Comparison of ENCODE assay signal across 9 cellular contexts in genomic region chr1:65393345-65393744, GRCh38. TPM values are rescaled to one million over a fixed set of nuclear protein-coding genes. Genes with fewer than 3 reads are reported as not detected.
A peak's percentile ranks its signal among the peaks of the same experiment; 100 is the strongest.
DNase-seq lines count a peak whose midpoint lies in the region; ATAC-seq and TF ChIP-seq lines count a peak whose summit lies in the region.
"Had no signal": no experiment of that assay in that cellular context is flagged by ENCODE, and none has a peak within 500 bp of the region (broad histone marks: within the 10 kb centered on the region; RNA-seq: fewer than 3 reads in every experiment).

No MANE protein-coding gene starts in this region.

- H3K27me3 Mint-ChIP-seq in activated CD8-positive, alpha-beta memory T cell treated with anti-CD3 and anti-CD28 coated beads, Interleukin-2, amount 10 ng/mL, durations not matched to agents 7 days and 5 days, result no peaks in the 10 kb centered on the region
- no peaks in the 10 kb centered on the region for H3K27me3 Mint-ChIP-seq in activated T-cell treated with anti-CD3 and anti-CD28 coated beads, Interleukin-2, amount 50 U/mL, for 72 hours (ENCODE audit: low read depth)
- H3K27me3 Mint-ChIP-seq in stimulated activated memory B cell treated with anti-CD40 and anti-IgM and Interleukin-4, amounts not matched to agents 10 μg/mL and 1 μg/mL and 100 μg/mL, for 72 hours, result no peaks in the 10 kb centered on the region
- H3K27me3 Mint-ChIP-seq: B cell had no signal

- ATAC-seq in activated CD8-positive, alpha-beta memory T cell treated with anti-CD3 and anti-CD28 coated beads, Interleukin-2, amount 10 ng/mL, durations not matched to agents 7 days and 5 days, result peak; percentile 97
- peak; percentile 81 for ATAC-seq in HG03064 (IDR thresholded peaks at IDR 0.05; ENCODE audit: low read depth, unreplicated experiment)
- peak; percentile 86 to 92 for ATAC-seq in activated T-cell treated with anti-CD3 and anti-CD28 coated beads, Interleukin-2, amount 50 U/mL, for 72 hours (replicated peaks in 1 of 2)
- ATAC-seq in stimulated activated memory B cell treated with anti-CD40 and anti-IgM and Interleukin-4, amounts not matched to agents 10 μg/mL and 1 μg/mL and 100 μg/mL, for 72 hours, result peak; percentile 94

- H3K27ac ChIP-seq in uterus, result no peak overlapping the region

- intact Hi-C loops in uterus (cut with DNase I; ENCODE audit: low total_unique reads), result no loop called here

- TF ChIP-seq POLR2A in uterus (IDR thresholded peaks at IDR 0.05), result no peak

- H3K36me3 Mint-ChIP-seq in activated CD8-positive, alpha-beta memory T cell treated with anti-CD3 and anti-CD28 coated beads, Interleukin-2, amount 10 ng/mL, durations not matched to agents 7 days and 5 days, result peaks cover 38% of the 10 kb centered on the region
- H3K36me3 Mint-ChIP-seq in activated T-cell treated with anti-CD3 and anti-CD28 coated beads, Interleukin-2, amount 50 U/mL, for 72 hours (ENCODE audit: insufficient read depth in 2 of 2), result no peaks in the 10 kb centered on the region
- peaks cover 5% of the 10 kb centered on the region for H3K36me3 Mint-ChIP-seq in stimulated activated memory B cell treated with anti-CD40 and anti-IgM and Interleukin-4, amounts not matched to agents 10 μg/mL and 1 μg/mL and 100 μg/mL, for 72 hours

- no peaks in the 10 kb centered on the region for H3K36me3 ChIP-seq in uterus

- no peaks in the 10 kb centered on the region for H3K4me1 ChIP-seq in uterus

- no peaks in the 10 kb centered on the region for H3K9me3 ChIP-seq in uterus

- TF ChIP-seq CTCF in uterus (IDR thresholded peaks at IDR 0.05), result no peak

- no peak overlapping the region for H3K4me3 ChIP-seq in uterus

- peaks cover 88% of the 10 kb centered on the region for H3K4me1 Mint-ChIP-seq in activated CD8-positive, alpha-beta memory T cell treated with anti-CD3 and anti-CD28 coated beads, Interleukin-2, amount 10 ng/mL, durations not matched to agents 7 days and 5 days
- H3K4me1 Mint-ChIP-seq in activated T-cell treated with anti-CD3 and anti-CD28 coated beads, Interleukin-2, amount 50 U/mL, for 72 hours (ENCODE audit: low read depth), result peaks cover 72% of the 10 kb centered on the region
- H3K4me1 Mint-ChIP-seq in stimulated activated memory B cell treated with anti-CD40 and anti-IgM and Interleukin-4, amounts not matched to agents 10 μg/mL and 1 μg/mL and 100 μg/mL, for 72 hours, result peaks cover 7% of the 10 kb centered on the region
- H3K4me1 Mint-ChIP-seq: B cell had no signal

- no peaks in the 10 kb centered on the region for H3K9me3 Mint-ChIP-seq in activated CD8-positive, alpha-beta memory T cell treated with anti-CD3 and anti-CD28 coated beads, Interleukin-2, amount 10 ng/mL, durations not matched to agents 7 days and 5 days (ENCODE audit: low read depth)
- H3K9me3 Mint-ChIP-seq in activated T-cell treated with anti-CD3 and anti-CD28 coated beads, Interleukin-2, amount 50 U/mL, for 72 hours, result no peaks in the 10 kb centered on the region
- no peaks in the 10 kb centered on the region for H3K9me3 Mint-ChIP-seq in stimulated activated memory B cell treated with anti-CD40 and anti-IgM and Interleukin-4, amounts not matched to agents 10 μg/mL and 1 μg/mL and 100 μg/mL, for 72 hours

- CTCF ChIA-PET in activated CD8-positive, alpha-beta memory T cell treated with anti-CD3 and anti-CD28 coated beads, Interleukin-2, amount 10 ng/mL, durations not matched to agents 7 days and 5 days (lab: Charles Lee), result interaction anchor here (0.8 to 3.3 kb wide), 12 partner anchors 9 to 294 kb away, joined by 3 to 19 read pairs (median 4); partner anchors contain the start of genes LEPR and LEPROT

- peak overlapping the region; percentile 92 for H3K27ac Mint-ChIP-seq in activated CD8-positive, alpha-beta memory T cell treated with anti-CD3 and anti-CD28 coated beads, Interleukin-2, amount 10 ng/mL, durations not matched to agents 7 days and 5 days
- H3K27ac Mint-ChIP-seq in activated T-cell treated with anti-CD3 and anti-CD28 coated beads, Interleukin-2, amount 50 U/mL, for 72 hours, result peak overlapping the region; percentile 76
- H3K27ac Mint-ChIP-seq in stimulated activated memory B cell treated with anti-CD40 and anti-IgM and Interleukin-4, amounts not matched to agents 10 μg/mL and 1 μg/mL and 100 μg/mL, for 72 hours, result no peak overlapping the region
- H3K27ac Mint-ChIP-seq: B cell had no signal

- DNase-seq in activated CD8-positive, alpha-beta memory T cell treated with anti-CD3 and anti-CD28 coated beads, Interleukin-2, amount 10 ng/mL, durations not matched to agents 7 days and 5 days, result peak; percentile 69
- DNase-seq in activated CD8-positive, alpha-beta memory T cell treated with anti-CD3 and anti-CD28 coated beads, Interleukin-2, amount 50 U/mL, for 48 hours, result no peak
- DNase-seq in activated T-cell treated with anti-CD3 and anti-CD28 coated beads, Interleukin-2, amount 50 U/mL, for 72 hours, result peak; percentile 29 to 44
- no peak for DNase-seq in NCI-H1092 treated with DMSO at 0.1 percent for 48 hours (lab: John Stamatoyannopoulos, UW)
- no peak for DNase-seq in uterus
- no peak for DNase-seq in NCI-H82 treated with DMSO at 0.1 percent for 48 hours (lab: John Stamatoyannopoulos, UW; ENCODE audit: unreplicated experiment)

- no peaks in the 10 kb centered on the region for H3K27me3 ChIP-seq in uterus

- peak overlapping the region; percentile 40 for H3K4me3 Mint-ChIP-seq in activated CD8-positive, alpha-beta memory T cell treated with anti-CD3 and anti-CD28 coated beads, Interleukin-2, amount 10 ng/mL, durations not matched to agents 7 days and 5 days
- peak overlapping the region in 1 of 2 donors; percentile 76 for H3K4me3 Mint-ChIP-seq in activated T-cell treated with anti-CD3 and anti-CD28 coated beads, Interleukin-2, amount 50 U/mL, for 72 hours
- H3K4me3 Mint-ChIP-seq in stimulated activated memory B cell treated with anti-CD40 and anti-IgM and Interleukin-4, amounts not matched to agents 10 μg/mL and 1 μg/mL and 100 μg/mL, for 72 hours, result no peak overlapping the region
- H3K4me3 Mint-ChIP-seq: B cell had no signal

RNA-seq across cellular contexts. Expression of gene LEPR, which starts 27.1 kb away (rescaled TPM):
- total RNA-seq in activated CD8-positive, alpha-beta memory T cell treated with anti-CD3 and anti-CD28 coated beads, Interleukin-2, amount 10 ng/mL, durations not matched to agents 7 days and 5 days, result 1 to 10 TPM; 2.2 to 3.7 TPM
- total RNA-seq in activated T-cell treated with anti-CD3 and anti-CD28 coated beads, Interleukin-2, amount 50 U/mL, for 72 hours, result 1 to 10 TPM; 5.8 to 6.6 TPM
- total RNA-seq in uterus, result 10 to 100 TPM; 55.0 to 87.0 (median 57.9) TPM

RNA-seq across cellular contexts. Expression of gene LEPROT, which starts 27.1 kb away (rescaled TPM):
- total RNA-seq in activated CD8-positive, alpha-beta memory T cell treated with anti-CD3 and anti-CD28 coated beads, Interleukin-2, amount 10 ng/mL, durations not matched to agents 7 days and 5 days, result 10 to 100 TPM; 23.8 to 27.3 TPM
- total RNA-seq in activated T-cell treated with anti-CD3 and anti-CD28 coated beads, Interleukin-2, amount 50 U/mL, for 72 hours, result 10 to 100 TPM; 15.5 to 20.8 TPM
- 10 to 100 TPM; 18.4 to 91.9 (median 68.6) TPM for total RNA-seq in uterus

Comparison
In these comparisons a context has a peak if more than half of its experiments do, and no peak if none do; other contexts are left out.
1. DNase-seq: peak in activated CD8-positive, alpha-beta memory T cell treated with anti-CD3 and anti-CD28 coated beads, Interleukin-2, amount 10 ng/mL, durations not matched to agents 7 days and 5 days (single experiment) and activated T-cell treated with anti-CD3 and anti-CD28 coated beads, Interleukin-2, amount 50 U/mL, for 72 hours (2 of 2); none in activated CD8-positive, alpha-beta memory T cell treated with anti-CD3 and anti-CD28 coated beads, Interleukin-2, amount 50 U/mL, for 48 hours (single experiment), NCI-H1092 treated with DMSO at 0.1 percent for 48 hours (single experiment), uterus (0 of 2) and NCI-H82 treated with DMSO at 0.1 percent for 48 hours (single experiment).
2. RNA of gene LEPR, which starts 27.1 kb away (total RNA-seq): 55.0 to 87.0 TPM in uterus; 5.8 to 6.6 TPM in activated T-cell treated with anti-CD3 and anti-CD28 coated beads, Interleukin-2, amount 50 U/mL, for 72 hours and 2.2 to 3.7 TPM in activated CD8-positive, alpha-beta memory T cell treated with anti-CD3 and anti-CD28 coated beads, Interleukin-2, amount 10 ng/mL, durations not matched to agents 7 days and 5 days; every median in the first group is over 4 times any median in the second.
3. Peak in every context shown above with its lines, with median percentiles within 50 percentile points of each other: ATAC-seq.